Comparison of ENCODE assay signal across 9 cellular contexts in genomic region chr5:54844905-54845566, GRCh38.
DNase-seq lines count a peak whose midpoint lies in the region; ATAC-seq and TF ChIP-seq lines count a peak whose summit lies in the region.
"Had no signal": no experiment of that assay in that cellular context is flagged by ENCODE, and none has a peak within 500 bp of the region (broad histone marks: within the 10 kb centered on the region; RNA-seq: fewer than 3 reads in every experiment).

No MANE protein-coding gene starts in this region.

- H3K79me2 ChIP-seq in OCI-LY1 (ENCODE audit: insufficient read depth, low read length) = no peaks in the 10 kb centered on the region

- H2AFZ ChIP-seq in OCI-LY1 (ENCODE audit: low read length) = no peak overlapping the region

- peak; percentile 28 for TF ChIP-seq CTCF in GM12865 (IDR thresholded peaks at IDR 0.05; ENCODE audit: insufficient read depth, low read depth, low read length, missing control alignments)
- peak; percentile 64 for TF ChIP-seq CTCF in OCI-LY1 (IDR thresholded peaks at IDR 0.05; ENCODE audit: low read length)

- no peaks in the 10 kb centered on the region for H4K20me1 ChIP-seq in OCI-LY1 (ENCODE audit: insufficient read depth, low read length)

- peaks cover 4% of the 10 kb centered on the region for H3K4me1 ChIP-seq in OCI-LY1 (ENCODE audit: insufficient read depth, low read length, severe bottlenecking)
- peaks cover 0 to 3% of the 10 kb centered on the region in 2 donors for H3K4me1 ChIP-seq in aorta (ENCODE audit: control insufficient read depth in 1 of 2, insufficient read depth in 2 of 2, low read length in 2 of 2)
- H3K4me1 ChIP-seq in effector memory CD4-positive, alpha-beta T cell (ENCODE audit: control insufficient read depth, insufficient read depth, low read length, poor library complexity, severe bottlenecking) = no peaks in the 10 kb centered on the region

- H3F3A ChIP-seq in OCI-LY1 (ENCODE audit: insufficient read depth, low read length) = no peaks in the 10 kb centered on the region

- H3K27ac ChIP-seq in OCI-LY1 (ENCODE audit: low read depth, low read length, poor library complexity, severe bottlenecking) (no peak overlapping the region), aorta (ENCODE audit: low read depth in 1 of 2, low read length in 2 of 2) (peak overlapping the region in 1 of 2 donors; percentile 79)
- no peak overlapping the region for H3K27ac ChIP-seq in effector memory CD4-positive, alpha-beta T cell (ENCODE audit: insufficient read depth, low read length, poor library complexity, severe bottlenecking)
- H3K27ac ChIP-seq: epithelial cell of prostate had no signal

- H3K9me2 ChIP-seq in OCI-LY1 (ENCODE audit: low read depth, low read length) = no peaks in the 10 kb centered on the region

- peak; percentile 74 for ATAC-seq in aorta (ENCODE audit: low FRiP score)

- 0 out of 2 replicates have a peak overlapping the region, but pooled peaks have one; percentile 26 for H3K4me2 ChIP-seq in OCI-LY1 (ENCODE audit: low read length)

- H3K27me3 ChIP-seq in OCI-LY1 (ENCODE audit: insufficient read depth, low read length) (no peaks in the 10 kb centered on the region), aorta (ENCODE audit: control insufficient read depth in 1 of 2, insufficient read depth in 2 of 2, low read length in 1 of 2) (no peaks in the 10 kb centered on the region)
- no peaks in the 10 kb centered on the region for H3K27me3 ChIP-seq in effector memory CD4-positive, alpha-beta T cell (replicated peaks; ENCODE audit: control insufficient read depth, insufficient read depth, low read length, poor library complexity, severe bottlenecking)

- H3K9ac ChIP-seq in OCI-LY1 (ENCODE audit: low read length) = no peak overlapping the region

- H3K9me3 ChIP-seq in OCI-LY1 (ENCODE audit: low read length) = no peaks in the 10 kb centered on the region
- no peaks in the 10 kb centered on the region for H3K9me3 ChIP-seq in aorta (ENCODE audit: control insufficient read depth, low read length)
- H3K9me3 ChIP-seq in effector memory CD4-positive, alpha-beta T cell (ENCODE audit: control insufficient read depth, low read length) = no peaks in the 10 kb centered on the region

- H3K36me3 ChIP-seq in OCI-LY1 (ENCODE audit: insufficient read depth, low read length) = no peaks in the 10 kb centered on the region
- no peaks in the 10 kb centered on the region for H3K36me3 ChIP-seq in aorta (ENCODE audit: control insufficient read depth in 1 of 2, insufficient read depth in 2 of 2, low read length in 1 of 2)
- H3K36me3 ChIP-seq in effector memory CD4-positive, alpha-beta T cell (ENCODE audit: control insufficient read depth, insufficient read depth, low read length) = no peaks in the 10 kb centered on the region

- DNase-seq in A172 (ENCODE audit: low spot score) (peak; percentile 53), GM12865 (ENCODE audit: low read depth) (peak; percentile 49), dedifferentiated amniotic fluid mesenchymal stem cell (ENCODE audit: extremely low spot score) (peak; percentile 89), midbrain (lab: John Stamatoyannopoulos, UW) (peak; percentile 77), aorta (no peak), DMS153 (lab: John Stamatoyannopoulos, UW) (no peak)
- no peak for DNase-seq in effector memory CD4-positive, alpha-beta T cell

- WGBS in aorta, 2 donors = 3 to 4% methylated on average over 6 of the region's 6 CpGs

- intact Hi-C loops in aorta (cut with DNase I) = loop anchor here (1.0 to 5.0 kb wide), 6 partner anchors 138 to 328 kb away; partner anchors contain the start of gene SNX18 (in 2 of the 2)

- H3K4me3 ChIP-seq in GM12865 (ENCODE audit: low read depth, low read length) (no peak overlapping the region), OCI-LY1 (ENCODE audit: low read depth, low read length, poor library complexity, severe bottlenecking) (no peak overlapping the region), aorta (ENCODE audit: low read length in 2 of 2) (no peak overlapping the region)
- H3K4me3 ChIP-seq in effector memory CD4-positive, alpha-beta T cell (ENCODE audit: insufficient read depth, low read depth, low read length, poor library complexity, severe bottlenecking) = no peak overlapping the region

Comparison
In these comparisons a context has a peak if more than half of its experiments do, and no peak if none do; other contexts are left out.
1. DNase-seq: peak in A172 (single experiment), GM12865 (single experiment), dedifferentiated amniotic fluid mesenchymal stem cell (single experiment) and midbrain (single experiment); none in aorta (0 of 2), effector memory CD4-positive, alpha-beta T cell (0 of 3) and DMS153 (single experiment).